In the genomic region with DNA sequence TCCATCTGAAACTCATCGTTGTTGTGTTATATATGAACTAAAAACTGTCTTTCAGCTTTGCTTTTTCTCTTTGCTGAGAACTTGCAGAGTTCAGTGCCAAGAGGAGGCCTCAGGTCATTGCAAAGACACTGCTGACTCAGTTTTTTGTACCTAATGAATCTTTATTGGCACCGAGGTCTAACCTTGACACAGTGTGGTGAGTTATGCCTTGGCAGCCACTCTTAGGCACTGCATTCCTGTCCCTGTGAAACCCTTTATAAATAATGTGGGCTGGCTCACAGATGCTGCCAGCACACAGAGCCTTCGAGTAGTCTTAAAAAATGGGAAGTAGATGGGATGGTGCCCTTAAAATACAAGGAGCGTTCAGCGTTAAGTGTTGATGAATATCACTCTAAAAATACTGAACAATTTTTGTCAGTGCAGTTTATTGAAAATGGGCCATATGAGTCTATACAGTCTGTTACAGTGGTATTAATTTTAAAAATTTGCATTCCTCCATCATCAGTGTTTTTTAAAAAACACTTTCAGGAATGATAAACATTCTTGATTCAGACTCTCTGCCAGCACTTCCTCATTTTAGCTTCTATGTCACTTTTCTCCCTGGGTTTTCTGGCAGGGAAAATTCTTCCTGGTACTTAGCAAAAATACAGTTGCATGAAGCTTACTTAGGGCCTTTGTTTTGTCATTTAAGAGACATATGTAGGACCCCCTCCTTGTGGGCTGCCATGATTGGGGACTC, we compare ENCODE assay signal across 1 cellular context.
TF ChIP-seq lines count a peak whose summit lies in the region.

No MANE protein-coding gene starts in this region.

TF ChIP-seq in SK-N-SH, 30 proteins besides CTCF, POLR2A, EP300 and RAD21 (continued from another document):
- TF ChIP-seq IRF3 (IDR thresholded peaks at IDR 0.05; ENCODE audit: low read depth, low read length) (no peak), NFIC (IDR thresholded peaks at IDR 0.05; ENCODE audit: borderline replicate concordance) (no peak), POLR2AphosphoS5 (IDR thresholded peaks at IDR 0.05; ENCODE audit: low read depth, low read length) (no peak)
